In genomic region chr9:11241779-11242178, GRCh38 we compare ENCODE assay signal across 9 cellular contexts.
"Had no signal": no experiment of that assay in that cellular context is flagged by ENCODE, and none has a peak within 500 bp of the region (broad histone marks: within the 10 kb centered on the region; RNA-seq: fewer than 3 reads in every experiment).

No MANE protein-coding gene starts in this region.

- H3K27ac ChIP-seq: HL-60 had no signal

- H3K4me1 Mint-ChIP-seq: GM23338, H9, IgD-negative memory B cell had no signal

- H3K4me3 ChIP-seq: GM23338 had no signal

- ATAC-seq: GM23338, HepG2 had no signal

- FAIRE-seq: H1, H54, HepG2 had no signal

- H3K27me3 Mint-ChIP-seq: IgD-negative memory B cell had no signal

- DNase-seq: H9, HCEC 1CT, KBM-7 had no signal

- H2AFZ ChIP-seq: GM23338 had no signal

- H3K4me2 ChIP-seq: GM23338 had no signal

- H3K27ac Mint-ChIP-seq: GM23338, H9, IgD-negative memory B cell had no signal

- H3K36me3 Mint-ChIP-seq: IgD-negative memory B cell had no signal

- H3K4me3 Mint-ChIP-seq: GM23338, H9, IgD-negative memory B cell had no signal
